9 cellular contexts compared by ENCODE assay signal in the genomic region with DNA sequence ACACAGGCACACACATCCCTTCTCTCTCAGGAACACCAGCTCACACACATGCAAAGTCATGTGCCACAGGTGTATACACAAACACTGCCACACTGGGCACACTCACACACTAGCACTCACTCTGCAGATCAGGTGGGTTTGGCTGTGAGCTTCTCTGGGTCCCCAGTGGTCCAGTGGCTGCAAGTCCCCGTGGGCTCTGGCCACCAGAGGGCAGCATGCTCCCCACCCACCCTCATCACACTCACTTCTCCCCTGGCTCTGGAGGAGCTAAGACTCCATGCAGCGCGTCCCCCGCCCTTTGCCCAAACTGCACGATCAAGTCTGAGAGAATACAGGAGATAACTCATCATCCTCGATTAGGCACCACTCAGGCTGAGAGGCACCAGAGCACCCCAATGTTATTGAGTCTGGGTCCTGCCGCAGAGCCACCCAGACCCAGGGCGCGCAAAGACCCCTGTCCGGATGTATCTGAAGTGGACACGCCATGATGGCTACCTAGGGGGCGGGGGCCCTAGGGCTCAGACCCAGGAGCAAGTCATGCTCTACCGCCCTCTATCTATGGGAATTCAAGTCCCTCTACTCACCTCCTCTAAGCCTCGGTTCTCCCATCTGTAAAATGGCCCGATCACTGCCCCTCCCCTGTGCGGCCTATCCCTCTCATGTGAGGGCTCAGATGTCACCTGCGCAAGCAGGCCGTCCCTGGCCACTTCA.
DNase-seq lines count a peak whose midpoint lies in the region; ATAC-seq and TF ChIP-seq lines count a peak whose summit lies in the region.
"Had no signal": no experiment of that assay in that cellular context is flagged by ENCODE, and none has a peak within 500 bp of the region (broad histone marks: within the 10 kb centered on the region; RNA-seq: fewer than 3 reads in every experiment).

No MANE protein-coding gene starts in this region.

- peak; percentile 79 for TF ChIP-seq CTCF in AG10803 (conservative IDR thresholded peaks at IDR 0.05; ENCODE audit: low read length)

- no peak overlapping the region for H2BK15ac ChIP-seq in mesendoderm (replicated peaks; ENCODE audit: low read depth)

- no peaks in the 10 kb centered on the region for H3K79me1 ChIP-seq in mesendoderm (ENCODE audit: low read length)

- no peak overlapping the region for H3K4me2 ChIP-seq in mesendoderm (ENCODE audit: low read length)

- no peaks in the 10 kb centered on the region for H3K36me3 ChIP-seq in mesendoderm (ENCODE audit: control insufficient read depth, insufficient read depth, low read length)

- no peaks in the 10 kb centered on the region for H3K27me3 ChIP-seq in mesendoderm (ENCODE audit: insufficient read depth, low read length, poor library complexity)

- DNase-seq in AG10803 (ENCODE audit: low read depth) (peak; percentile 53), GOT3 (lab: John Stamatoyannopoulos, UW) (peak; percentile 29), NCI-H526 treated with DMSO at 0.1 percent for 48 hours (lab: John Stamatoyannopoulos, UW) (peak; percentile 66), mesendoderm (peak; percentile 85)
- DNase-seq in activated CD4-positive, alpha-beta T cell treated with anti-CD3 and anti-CD28 coated beads, Interleukin-2, amount 50 U/mL, for 4 hours, result peak; percentile 45 to 51
- DNase-seq in effector CD4-positive, alpha-beta T cell, result peak; percentile 33
- peak; percentile 39 to 42 for DNase-seq in stimulated activated CD8-positive, alpha-beta memory T cell treated with anti-CD3 and anti-CD28 coated beads, Interleukin-4, amount 100 ng/mL, for 1 hour (ENCODE audit: low read depth in 2 of 2, low spot score in 1 of 2)

- H3K23ac ChIP-seq in mesendoderm (ENCODE audit: low read length), result no peak overlapping the region

- no peak overlapping the region for H2BK5ac ChIP-seq in mesendoderm (ENCODE audit: low read length)

- H3K79me2 ChIP-seq in mesendoderm (ENCODE audit: control insufficient read depth, insufficient read depth, low read length), result no peaks in the 10 kb centered on the region

- no peak overlapping the region for H3K9ac ChIP-seq in mesendoderm (ENCODE audit: low read length)

- no peak overlapping the region for H2BK120ac ChIP-seq in mesendoderm (ENCODE audit: low read depth, low read length)

- no CpG with 5 or more reads among the region's 18 CpGs for WGBS in mesendoderm (ENCODE audit: extremely low coverage, insufficient coverage, low lambda C conversion rate)

- H2AK5ac ChIP-seq in mesendoderm (ENCODE audit: low read length), result no peak overlapping the region

- no peak overlapping the region for H3K18ac ChIP-seq in mesendoderm (ENCODE audit: low read length)

- no peak overlapping the region for H4K8ac ChIP-seq in mesendoderm (ENCODE audit: low read depth, low read length)

- peak overlapping the region; percentile 58 for H3K56ac ChIP-seq in mesendoderm (ENCODE audit: low read length)

- ATAC-seq in GM18868 (IDR thresholded peaks at IDR 0.05; ENCODE audit: unreplicated experiment), result no peak

- no peak overlapping the region for H3K27ac ChIP-seq in mesendoderm (ENCODE audit: low read depth, low read length)

- H3K4me3 ChIP-seq in AG10803 (ENCODE audit: low read length), result no peak overlapping the region
- no peak overlapping the region for H3K4me3 ChIP-seq in mesendoderm (ENCODE audit: low read length)
- H3K4me3 ChIP-seq: skin epidermis had no signal

- H3K4me1 ChIP-seq in mesendoderm (ENCODE audit: control insufficient read depth, low read depth, low read length), result peaks cover 5% of the 10 kb centered on the region

- no peak overlapping the region for H4K5ac ChIP-seq in mesendoderm (ENCODE audit: low read length)

- no peak overlapping the region for H3K4ac ChIP-seq in mesendoderm (ENCODE audit: low read depth, low read length)

Comparison
In these comparisons a context has a peak if more than half of its experiments do, and no peak if none do; other contexts are left out.
1. DNase-seq: peak in every context shown above with its lines; median percentile 85 in mesendoderm; 66 in NCI-H526 treated with DMSO at 0.1 percent for 48 hours; 53 in AG10803; 48 in activated CD4-positive, alpha-beta T cell treated with anti-CD3 and anti-CD28 coated beads, Interleukin-2, amount 50 U/mL, for 4 hours; 40 in stimulated activated CD8-positive, alpha-beta memory T cell treated with anti-CD3 and anti-CD28 coated beads, Interleukin-4, amount 100 ng/mL, for 1 hour; 33 in effector CD4-positive, alpha-beta T cell; 29 in GOT3.